8 cellular contexts compared by ENCODE assay signal in genomic region chr6:154229796-154230195, GRCh38.
A peak's percentile ranks its signal among the peaks of the same experiment; 100 is the strongest.
DNase-seq lines count a peak whose midpoint lies in the region; ATAC-seq and TF ChIP-seq lines count a peak whose summit lies in the region.

No MANE protein-coding gene starts in this region.

- H3K4me3 Mint-ChIP-seq in activated CD4-positive, alpha-beta memory T cell treated with anti-CD3 and anti-CD28 coated beads for 36 hours = peak overlapping the region; percentile 71

- TF ChIP-seq CTCF in stomach (IDR thresholded peaks at IDR 0.05) (no peak), lower leg skin (IDR thresholded peaks at IDR 0.05) (no peak)

- CTCF ChIA-PET in activated CD4-positive, alpha-beta memory T cell treated with anti-CD3 and anti-CD28 coated beads for 36 hours (lab: Charles Lee) = interaction anchor here (1.0 to 2.4 kb wide), 3 partner anchors 12 to 71 kb away, joined by 4 to 7 read pairs (median 5); no protein-coding TSS in a partner anchor

- peak overlapping the region; percentile 89 for H3K27ac Mint-ChIP-seq in activated CD4-positive, alpha-beta memory T cell treated with anti-CD3 and anti-CD28 coated beads for 36 hours

- no peaks in the 10 kb centered on the region for H3K9me3 ChIP-seq in stomach

- H3K27ac ChIP-seq in stomach = no peak overlapping the region

- H3K27me3 Mint-ChIP-seq in activated CD4-positive, alpha-beta memory T cell treated with anti-CD3 and anti-CD28 coated beads for 36 hours = no peaks in the 10 kb centered on the region

- POLR2A ChIA-PET in activated CD4-positive, alpha-beta memory T cell treated with anti-CD3 and anti-CD28 coated beads for 36 hours (lab: Charles Lee) = interaction anchor here (0.8 to 3.9 kb wide), 6 partner anchors 12 to 35 kb away, joined by 3 to 24 read pairs (median 4); no protein-coding TSS in a partner anchor

- H3K4me1 ChIP-seq in stomach = no peaks in the 10 kb centered on the region

- TF ChIP-seq POLR2A in stomach (IDR thresholded peaks at IDR 0.05) (no peak), lower leg skin (IDR thresholded peaks at IDR 0.05) (no peak)

- no peaks in the 10 kb centered on the region for H3K36me3 Mint-ChIP-seq in activated CD4-positive, alpha-beta memory T cell treated with anti-CD3 and anti-CD28 coated beads for 36 hours

- peaks cover 80% of the 10 kb centered on the region for H3K4me1 Mint-ChIP-seq in activated CD4-positive, alpha-beta memory T cell treated with anti-CD3 and anti-CD28 coated beads for 36 hours (ENCODE audit: low read depth)

- peak; percentile 71 for ATAC-seq in GM19328 (IDR thresholded peaks at IDR 0.05; ENCODE audit: unreplicated experiment)
- peak; percentile 51 for ATAC-seq in HG03108 (IDR thresholded peaks at IDR 0.05; ENCODE audit: unreplicated experiment)

- peak; percentile 88 for DNase-seq in activated CD4-positive, alpha-beta memory T cell treated with anti-CD3 and anti-CD28 coated beads for 36 hours
- DNase-seq in stimulated activated CD8-positive, alpha-beta memory T cell treated with anti-CD3 and anti-CD28 coated beads, Interleukin-12 subunit alpha, Interleukin-12 subunit beta, amount 100 ng/mL, for 4 hours (ENCODE audit: low read depth) = peak; percentile 16
- DNase-seq in stomach (no peak), NCI-H187 (lab: John Stamatoyannopoulos, UW) (no peak), lower leg skin (ENCODE audit: low spot score in 2 of 2) (no peak), COLO668 (lab: John Stamatoyannopoulos, UW; ENCODE audit: unreplicated experiment) (no peak)

- no peaks in the 10 kb centered on the region for H3K36me3 ChIP-seq in stomach

- H3K4me3 ChIP-seq in stomach (no peak overlapping the region), lower leg skin (ENCODE audit: low read depth, poor library complexity, severe bottlenecking) (no peak overlapping the region)

- H3K27me3 ChIP-seq in stomach = no peaks in the 10 kb centered on the region

- no peaks in the 10 kb centered on the region for H3K9me3 Mint-ChIP-seq in activated CD4-positive, alpha-beta memory T cell treated with anti-CD3 and anti-CD28 coated beads for 36 hours

- intact Hi-C loops in activated CD4-positive, alpha-beta memory T cell treated with anti-CD3 and anti-CD28 coated beads for 36 hours (cut with micrococcal nuclease) = loop anchor here (1.0 to 10.0 kb wide), 8 partner anchors 11 to 1247 kb away; partner anchors contain the start of gene FBXO5
- intact Hi-C loops in stomach (cut with DNase I; ENCODE audit: low total_unique reads) (no loop called here), lower leg skin (cut with DNase I; ENCODE audit: low total_unique reads) (no loop called here)

- no peak for TF ChIP-seq EP300 in stomach (IDR thresholded peaks at IDR 0.05)

- WGBS in stomach, 5 donors = 73 to 83% (median 79%) methylated on average over 6 of the region's 6 CpGs
- WGBS in lower leg skin, 2 donors = 83 to 88% methylated on average over 6 of the region's 6 CpGs

Comparison
In these comparisons a context has a peak if more than half of its experiments do, and no peak if none do; other contexts are left out.
1. DNase-seq: peak in activated CD4-positive, alpha-beta memory T cell treated with anti-CD3 and anti-CD28 coated beads for 36 hours (single experiment) and stimulated activated CD8-positive, alpha-beta memory T cell treated with anti-CD3 and anti-CD28 coated beads, Interleukin-12 subunit alpha, Interleukin-12 subunit beta, amount 100 ng/mL, for 4 hours (single experiment); none in stomach (single experiment), NCI-H187 (0 of 2), lower leg skin (0 of 2) and COLO668 (single experiment).